Comparison of ENCODE assay signal across 21 cellular contexts in genomic region chr19:1421958-1422305, GRCh38. TPM values are rescaled to one million over a fixed set of nuclear protein-coding genes. Genes with fewer than 3 reads are reported as not detected.
"Had no signal": no experiment of that assay in that cellular context is flagged by ENCODE, and none has a peak within 500 bp of the region (broad histone marks: within the 10 kb centered on the region; RNA-seq: fewer than 3 reads in every experiment).

No MANE protein-coding gene starts in this region.

- ATAC-seq: esophagus mucosa; heart left ventricle; stimulated activated naive B cell treated with anti-CD40 and anti-IgM and Interleukin-4, amounts not matched to agents 10 μg/mL and 1 μg/mL and 100 μg/mL, for 72 hours had no signal

- H3K4me3 Mint-ChIP-seq: naive B cell; stimulated activated naive B cell treated with anti-CD40 and anti-IgM and Interleukin-4, amounts not matched to agents 10 μg/mL and 1 μg/mL and 100 μg/mL, for 72 hours; T-cell had no signal

- H3K27ac ChIP-seq: ascending aorta, gastroesophageal sphincter, neural progenitor cell, thyroid gland, vagina had no signal

- H3K27me3 Mint-ChIP-seq: naive B cell; stimulated activated naive B cell treated with anti-CD40 and anti-IgM and Interleukin-4, amounts not matched to agents 10 μg/mL and 1 μg/mL and 100 μg/mL, for 72 hours; T-cell had no signal

- H3K9me3 Mint-ChIP-seq: naive B cell; neural progenitor cell; stimulated activated naive B cell treated with anti-CD40 and anti-IgM and Interleukin-4, amounts not matched to agents 10 μg/mL and 1 μg/mL and 100 μg/mL, for 72 hours; T-cell had no signal

- H3K4me3 ChIP-seq: ascending aorta, gastroesophageal sphincter, heart left ventricle, left ventricle myocardium inferior, neural progenitor cell, prostate gland, thyroid gland, vagina had no signal

- H3K27me3 ChIP-seq: ascending aorta, gastroesophageal sphincter, heart left ventricle, neural progenitor cell, thyroid gland, vagina had no signal

- H3K9ac ChIP-seq: neural progenitor cell had no signal

- H3K9me3 ChIP-seq: ascending aorta, gastroesophageal sphincter, heart left ventricle, left ventricle myocardium inferior, prostate gland, thyroid gland, vagina had no signal

- H3K27ac Mint-ChIP-seq: naive B cell; neural progenitor cell; stimulated activated naive B cell treated with anti-CD40 and anti-IgM and Interleukin-4, amounts not matched to agents 10 μg/mL and 1 μg/mL and 100 μg/mL, for 72 hours; T-cell had no signal

- DNase-seq: activated CD4-positive, alpha-beta T cell treated with anti-CD3 and anti-CD28 coated beads, Interleukin-2, amount 50 U/mL, for 1 hour; activated CD8-positive, alpha-beta memory T cell treated with anti-CD3 and anti-CD28 coated beads, Interleukin-2, amount 50 U/mL, for 4 hours; activated effector memory CD4-positive, alpha-beta T cell treated with anti-CD3 and anti-CD28 coated beads, Interleukin-2, amount 50 U/mL, for 16 hours; activated naive CD4-positive, alpha-beta T cell treated with anti-CD3 and anti-CD28 coated beads, Interleukin-2, amount 50 U/mL, for 16 hours; activated T-cell treated with anti-CD3 and anti-CD28 coated beads, Interleukin-2, amount 50 U/mL, for 48 hours; cortex of kidney; effector CD4-positive, alpha-beta T cell; heart left ventricle; left ventricle myocardium inferior; naive B cell; stimulated activated naive B cell treated with anti-CD40 and anti-IgM and Interleukin-4, amounts not matched to agents 10 μg/mL and 1 μg/mL and 100 μg/mL, for 72 hours; T-cell; T-helper 9 cell; thyroid gland had no signal

- H3K36me3 ChIP-seq: neural progenitor cell had no signal

RNA-seq across cellular contexts. Expression of gene APC2, which starts 28.0 kb away (rescaled TPM):
- total RNA-seq: ascending aorta, kidney epithelial cell had no signal
